Comparison of ENCODE assay signal across 1 cellular context in genomic region chr17:3826191-3826590, GRCh38.
TF ChIP-seq lines count a peak whose summit lies in the region.

No MANE protein-coding gene starts in this region.

TF ChIP-seq in SK-N-SH, 30 proteins besides CTCF, POLR2A, EP300 and RAD21:
- TF ChIP-seq RFX5 (IDR thresholded peaks at IDR 0.05; ENCODE audit: low read length) = no peak
- TF ChIP-seq FOSL2 (IDR thresholded peaks at IDR 0.05; ENCODE audit: borderline replicate concordance, low read depth) = no peak
- no peak for TF ChIP-seq ELF1 (IDR thresholded peaks at IDR 0.05)
- no peak for TF ChIP-seq MEF2A (IDR thresholded peaks at IDR 0.05; ENCODE audit: borderline replicate concordance, low read depth)
- TF ChIP-seq USF2 (IDR thresholded peaks at IDR 0.05; ENCODE audit: borderline replicate concordance, low read depth, low read length) = no peak
- TF ChIP-seq GABPA (IDR thresholded peaks at IDR 0.05; ENCODE audit: low read depth) = no peak
- no peak for TF ChIP-seq PBX3 (IDR thresholded peaks at IDR 0.05)
- TF ChIP-seq TAF1 (IDR thresholded peaks at IDR 0.05; ENCODE audit: borderline replicate concordance, low read depth, low read length) = no peak
- TF ChIP-seq USF1 (IDR thresholded peaks at IDR 0.05; ENCODE audit: borderline replicate concordance, low read depth) = no peak
- no peak for TF ChIP-seq JUND (IDR thresholded peaks at IDR 0.05)
- no peak for TF ChIP-seq EZH2phosphoT487 (IDR thresholded peaks at IDR 0.05; ENCODE audit: borderline replicate concordance, low read depth)
- TF ChIP-seq NFIC (IDR thresholded peaks at IDR 0.05; ENCODE audit: borderline replicate concordance) = no peak
- TF ChIP-seq SIN3A (IDR thresholded peaks at IDR 0.05; ENCODE audit: borderline replicate concordance, low read depth, low read length) = no peak
- TF ChIP-seq YY1 (IDR thresholded peaks at IDR 0.05; ENCODE audit: low read depth) = no peak
- no peak for TF ChIP-seq IRF3 (IDR thresholded peaks at IDR 0.05; ENCODE audit: low read depth, low read length)
- TF ChIP-seq CHD2 (IDR thresholded peaks at IDR 0.05; ENCODE audit: low read length, partially characterized antibody) = no peak
- TF ChIP-seq GATA2 (CRISPR knock-in tag; IDR thresholded peaks at IDR 0.05) = no peak
- TF ChIP-seq POLR2AphosphoS5 (IDR thresholded peaks at IDR 0.05; ENCODE audit: low read depth, low read length) = no peak
- TF ChIP-seq RCOR1 (IDR thresholded peaks at IDR 0.05; ENCODE audit: low read length) = no peak
- TF ChIP-seq FOXM1 (IDR thresholded peaks at IDR 0.05; ENCODE audit: low read depth) = no peak
